ENCODE assay signal across 8 cellular contexts in genomic region chr20:59939879-59940128, GRCh38. TPM values are rescaled to one million over a fixed set of nuclear protein-coding genes. Genes with fewer than 3 reads are reported as not detected.
A peak's percentile ranks its signal among the peaks of the same experiment; 100 is the strongest.
DNase-seq lines count a peak whose midpoint lies in the region; ATAC-seq and TF ChIP-seq lines count a peak whose summit lies in the region.

No MANE protein-coding gene starts in this region.

- in situ Hi-C loops in GM13977 (cut with MboI; ENCODE audit: low pct_unique_long_range_greater_than_20kb, low sequenced_read_pairs, unreplicated experiment), result no loop called here

- H3K27ac Mint-ChIP-seq in activated naive CD8-positive, alpha-beta T cell treated with anti-CD3 and anti-CD28 coated beads, Interleukin-2, amount 10 ng/mL, durations not matched to agents 7 days and 5 days, result peak overlapping the region; percentile 86

- H3K9me3 Mint-ChIP-seq in activated naive CD8-positive, alpha-beta T cell treated with anti-CD3 and anti-CD28 coated beads, Interleukin-2, amount 10 ng/mL, durations not matched to agents 7 days and 5 days, result no peaks in the 10 kb centered on the region

- peak overlapping the region; percentile 93 to 99 (median 94) for H3K27ac ChIP-seq in stomach

- H3K27me3 ChIP-seq in stomach, result no peaks in the 10 kb centered on the region

- CTCF ChIA-PET in AG04449 (lab: Yijun Ruan, JAX), result interaction anchor here (1.1 to 2.3 kb wide), 8 partner anchors 8 to 1323 kb away, joined by 3 to 13 read pairs (median 4); no protein-coding TSS in a partner anchor

- POLR2A ChIA-PET in AG04449 (lab: Yijun Ruan, JAX), result interaction anchor here (1.0 to 1.5 kb wide), 2 partner anchors 177 to 1246 kb away, joined by 3 to 5 read pairs; no protein-coding TSS in a partner anchor
- POLR2A ChIA-PET in activated naive CD8-positive, alpha-beta T cell treated with anti-CD3 and anti-CD28 coated beads, Interleukin-2, amount 10 ng/mL, durations not matched to agents 7 days and 5 days (lab: Charles Lee), result interaction anchor here (0.9 to 2.1 kb wide), 8 partner anchors 8 to 1551 kb away, joined by 3 to 19 read pairs (median 4); partner anchors contain the start of gene VAPB

- peak; percentile 34 for ATAC-seq in GM19043 (IDR thresholded peaks at IDR 0.05; ENCODE audit: low read depth, unreplicated experiment)
- peak; percentile 22 for ATAC-seq in HG03196 (IDR thresholded peaks at IDR 0.05; ENCODE audit: unreplicated experiment)
- ATAC-seq in activated naive CD8-positive, alpha-beta T cell treated with anti-CD3 and anti-CD28 coated beads, Interleukin-2, amount 10 ng/mL, durations not matched to agents 7 days and 5 days (ENCODE audit: low read depth), result peak; percentile 29

- TF ChIP-seq POLR2A in stomach (IDR thresholded peaks at IDR 0.05), result no peak

- H3K27me3 Mint-ChIP-seq in activated naive CD8-positive, alpha-beta T cell treated with anti-CD3 and anti-CD28 coated beads, Interleukin-2, amount 10 ng/mL, durations not matched to agents 7 days and 5 days, result no peaks in the 10 kb centered on the region

- peak overlapping the region; percentile 87 for H3K4me3 Mint-ChIP-seq in activated naive CD8-positive, alpha-beta T cell treated with anti-CD3 and anti-CD28 coated beads, Interleukin-2, amount 10 ng/mL, durations not matched to agents 7 days and 5 days

- H3K36me3 Mint-ChIP-seq in activated naive CD8-positive, alpha-beta T cell treated with anti-CD3 and anti-CD28 coated beads, Interleukin-2, amount 10 ng/mL, durations not matched to agents 7 days and 5 days, result peaks cover 19% of the 10 kb centered on the region

- TF ChIP-seq CTCF in AG04449 (IDR thresholded peaks at IDR 0.05; ENCODE audit: insufficient read depth, low read length, missing control alignments) (no peak), stomach (IDR thresholded peaks at IDR 0.05) (no peak), GM13977 (IDR thresholded peaks at IDR 0.05; ENCODE audit: extremely low read depth, insufficient read depth, missing control alignments) (no peak)

- peaks cover 32% of the 10 kb centered on the region for H3K4me1 Mint-ChIP-seq in activated naive CD8-positive, alpha-beta T cell treated with anti-CD3 and anti-CD28 coated beads, Interleukin-2, amount 10 ng/mL, durations not matched to agents 7 days and 5 days

- intact Hi-C loops in stomach (cut with DNase I; ENCODE audit: low total_unique reads), result no loop called here

- DNase-seq in AG04449 (ENCODE audit: low read depth, low spot score) (no peak), stomach (peak; percentile 48), NCI-H1092 treated with DMSO at 0.1 percent for 48 hours (lab: John Stamatoyannopoulos, UW) (no peak), GM13977 (ENCODE audit: low spot score) (no peak)
- DNase-seq in activated naive CD8-positive, alpha-beta T cell treated with anti-CD3 and anti-CD28 coated beads, Interleukin-2, amount 10 ng/mL, durations not matched to agents 7 days and 5 days, result no peak

- peaks cover 29 to 66% (median 52%) of the 10 kb centered on the region in 4 donors for H3K4me1 ChIP-seq in stomach

- H3K4me3 ChIP-seq in AG04449 (ENCODE audit: low read depth, low read length) (peak overlapping the region; percentile 77), iPS-18c (ENCODE audit: insufficient read depth, low read depth, low read length) (peak overlapping the region; percentile 84), stomach (peak overlapping the region; percentile 63 to 81 (median 72))

- WGBS in stomach, 5 donors, result 0% methylated on average over 7 to 24 of the region's 24 CpGs

- H3K9me3 ChIP-seq in iPS-18c (ENCODE audit: control insufficient read depth, insufficient read depth, low read length) (no peaks in the 10 kb centered on the region), stomach (no peaks in the 10 kb centered on the region)

- TF ChIP-seq EP300 in stomach (IDR thresholded peaks at IDR 0.05), result no peak

- H3K36me3 ChIP-seq in stomach, result peaks cover 12 to 26% (median 23%) of the 10 kb centered on the region in 4 donors

RNA-seq across cellular contexts. Expression of gene PPP1R3D, which starts 0.3 kb away (rescaled TPM):
- total RNA-seq in activated naive CD8-positive, alpha-beta T cell treated with anti-CD3 and anti-CD28 coated beads, Interleukin-2, amount 10 ng/mL, durations not matched to agents 7 days and 5 days, result 10 to 100 TPM in 1 of 2 experiments, 1 to 10 TPM in 1; 9.5 to 10.8 TPM
- total RNA-seq in stomach, result 1 to 10 TPM in 4 of 5 donors, under 1 TPM in 1; 0.58 to 7.1 (median 5.7) TPM
- 1 to 10 TPM; 2.6 to 3.8 (median 3.7) TPM for polyA plus RNA-seq in stomach

RNA-seq across cellular contexts. Expression of gene FAM217B, which starts 0.4 kb away (rescaled TPM):
- 10 to 100 TPM; 32.7 to 36.0 TPM for total RNA-seq in activated naive CD8-positive, alpha-beta T cell treated with anti-CD3 and anti-CD28 coated beads, Interleukin-2, amount 10 ng/mL, durations not matched to agents 7 days and 5 days
- total RNA-seq in stomach, result 10 to 100 TPM in 2 of 5 donors, 1 to 10 TPM in 3; 2.3 to 17.9 (median 8.6) TPM
- polyA plus RNA-seq in stomach, result 1 to 10 TPM; 1.6 to 2.3 (median 2.2) TPM

RNA-seq across cellular contexts. Expression of gene SYCP2, which starts 6.4 kb away (rescaled TPM):
- total RNA-seq in activated naive CD8-positive, alpha-beta T cell treated with anti-CD3 and anti-CD28 coated beads, Interleukin-2, amount 10 ng/mL, durations not matched to agents 7 days and 5 days, result 10 to 100 TPM; 13.4 to 15.0 TPM
- 10 to 100 TPM in 2 of 5 donors, 1 to 10 TPM in 3; 1.4 to 14.6 (median 9.8) TPM for total RNA-seq in stomach
- 1 to 10 TPM; 1.9 to 4.9 (median 2.3) TPM for polyA plus RNA-seq in stomach

RNA-seq across cellular contexts. Expression of gene CDH26, which starts 18.4 kb away (rescaled TPM):
- total RNA-seq in activated naive CD8-positive, alpha-beta T cell treated with anti-CD3 and anti-CD28 coated beads, Interleukin-2, amount 10 ng/mL, durations not matched to agents 7 days and 5 days, result 1 to 10 TPM; 1.9 to 2.5 TPM
- 100 to 1,000 TPM in 1 of 5 donors, 1 to 10 TPM in 3, under 1 TPM in 1; 0.45 to 116 (median 5.8) TPM for total RNA-seq in stomach
- polyA plus RNA-seq in stomach, result 1 to 10 TPM in 1 of 3 donors, under 1 TPM in 1, not detected in 1; 0.25 to 6.0 TPM
